Comparison of ENCODE assay signal across 8 cellular contexts in genomic region chr10:75395171-75395954, GRCh38. TPM values are rescaled to one million over a fixed set of nuclear protein-coding genes. Genes with fewer than 3 reads are reported as not detected.
A peak's percentile ranks its signal among the peaks of the same experiment; 100 is the strongest.
DNase-seq lines count a peak whose midpoint lies in the region; ATAC-seq, FAIRE-seq and TF ChIP-seq lines count a peak whose summit lies in the region.

No MANE protein-coding gene starts in this region.

- H3K9me3 ChIP-seq in HepG2 (ENCODE audit: low read length), result no peaks in the 10 kb centered on the region
- no peaks in the 10 kb centered on the region for H3K9me3 ChIP-seq in thyroid gland

- no peak for TF ChIP-seq POLR2A in HepG2 (IDR thresholded peaks at IDR 0.05; ENCODE audit: insufficient read depth in 1 of 2, low read depth in 2 of 2, low read length in 2 of 2)
- TF ChIP-seq POLR2A in thyroid gland (IDR thresholded peaks at IDR 0.05), result no peak

- POLR2A ChIA-PET in BJ (lab: Charles Lee), result interaction anchor here (0.6 kb wide), 1 partner anchor 292 kb away, joined by 3 read pairs; no protein-coding TSS in a partner anchor
- POLR2A ChIA-PET in HepG2 (lab: Yijun Ruan, JAX), result no interaction called here

- no peak overlapping the region for H3K4me2 ChIP-seq in HepG2 (ENCODE audit: low read depth, low read length)

- TF ChIP-seq CTCF in BJ (IDR thresholded peaks at IDR 0.05; ENCODE audit: insufficient read depth, low read depth, low read length) (peak; percentile 38), HFF-Myc (IDR thresholded peaks at IDR 0.05; ENCODE audit: low read depth, low read length, missing control alignments) (peak; percentile 56), choroid plexus epithelial cell (conservative IDR thresholded peaks at IDR 0.05; ENCODE audit: low read depth, low read length) (peak; percentile 49), HepG2 (CRISPR knock-in tag; IDR thresholded peaks at IDR 0.05) (peak; percentile 17; the same call in 1 of the 2 replicates), thyroid gland (IDR thresholded peaks at IDR 0.05) (peak; percentile 44 to 98 (median 88))

- TF ChIP-seq EP300 in HepG2 (IDR thresholded peaks at IDR 0.05; ENCODE audit: low read depth in 2 of 2, low read length in 2 of 2) (no peak), HepG2 (CRISPR knock-in tag; IDR thresholded peaks at IDR 0.05; ENCODE audit: borderline replicate concordance) (no peak)

- no peak overlapping the region for H2AFZ ChIP-seq in HepG2 (ENCODE audit: low read length)

- H3K4me3 ChIP-seq in BJ (ENCODE audit: low read depth, low read length), result no peak overlapping the region
- H3K4me3 ChIP-seq in HFF-Myc (replicated peaks; ENCODE audit: low read depth, low read length), result no peak overlapping the region
- peak overlapping the region; percentile 46 for H3K4me3 ChIP-seq in choroid plexus epithelial cell (ENCODE audit: low read depth, low read length)
- H3K4me3 ChIP-seq in HepG2 (replicated peaks in 1 of 3; ENCODE audit: insufficient read depth in 1 of 3, low read depth in 2 of 3, low read length in 3 of 3), result no peak overlapping the region
- H3K4me3 ChIP-seq in thyroid gland (replicated peaks in 1 of 3), result peak overlapping the region in 2 of 3 donors; percentile 34 to 63

- BruUV-seq in HepG2 (replicated peaks; lab: Mats Ljungman, UMichigan), result no TSS peak

- CTCF ChIA-PET in BJ (lab: Yijun Ruan, JAX), result interaction anchor here (0.7 to 2.3 kb wide), 7 partner anchors 10 to 641 kb away, joined by 3 to 8 read pairs (median 4); no protein-coding TSS in a partner anchor
- CTCF ChIA-PET in HepG2 (lab: Yijun Ruan, JAX; ENCODE audit: low intra/inter-chr PET ratio, low total read pairs), result no interaction called here

- DNase-seq in BJ (ENCODE audit: low read depth) (no peak), HFF-Myc (ENCODE audit: extremely low read depth, low read depth) (no peak), choroid plexus epithelial cell (ENCODE audit: low read depth) (no peak), HepG2 (ENCODE audit: low spot score) (no peak), thyroid gland (peak; percentile 54 to 55), A172 (ENCODE audit: low spot score) (no peak)

- in situ Hi-C loops in HepG2 (cut with HindIII; ENCODE audit: extremely low pct_ligation_motif_present, low pct_unique_long_range_greater_than_20kb), result loop anchor here (10.0 kb wide), 1 partner anchor 639 kb away; no protein-coding TSS in a partner anchor

- H3K27me3 ChIP-seq in BJ (ENCODE audit: control insufficient read depth, insufficient read depth, low read length), result no peaks in the 10 kb centered on the region
- H3K27me3 ChIP-seq in HepG2 (ENCODE audit: control insufficient read depth in 1 of 2, insufficient read depth in 2 of 2, low read length in 2 of 2), result no peaks in the 10 kb centered on the region; a peak in 1 of 5 replicates
- no peaks in the 10 kb centered on the region for H3K27me3 ChIP-seq in thyroid gland

- ATAC-seq in HepG2, result no peak
- ATAC-seq in activated CD4-positive, CD25-positive, alpha-beta regulatory T cell treated with anti-CD3 and anti-CD28 coated beads, Interleukin-2, amount 50 U/mL, for 24 hours, result no peak
- no peak for ATAC-seq in GM19397 (IDR thresholded peaks at IDR 0.05; ENCODE audit: unreplicated experiment)

- H3K4me1 ChIP-seq in HepG2 (ENCODE audit: insufficient read depth, low read length), result peaks cover 15% of the 10 kb centered on the region
- H3K4me1 ChIP-seq in thyroid gland, result peaks cover 5 to 15% of the 10 kb centered on the region in 2 donors

- WGBS in HepG2 (ENCODE audit: low lambda C conversion rate), result 97% methylated on average over 40 of the region's 64 CpGs
- WGBS in thyroid gland, 2 donors, result 16 to 17% methylated on average over 23 to 42 of the region's 64 CpGs

- peaks cover 21% of the 10 kb centered on the region; the same call in 1 of the 2 replicates for H4K20me1 ChIP-seq in HepG2 (ENCODE audit: insufficient read depth, low read length)

- peaks cover 7% of the 10 kb centered on the region for H3K36me3 ChIP-seq in BJ (ENCODE audit: control insufficient read depth, insufficient read depth, low read length)
- H3K36me3 ChIP-seq in HepG2 (replicated peaks in 1 of 2; ENCODE audit: control insufficient read depth in 1 of 2, insufficient read depth in 2 of 2, low read length in 2 of 2), result peaks cover 5 to 21% of the 10 kb centered on the region in 2 experiments; a peak in 2 of 5 replicates
- H3K36me3 ChIP-seq in thyroid gland, result peaks cover 0 to 14% of the 10 kb centered on the region in 2 donors

- H3K79me2 ChIP-seq in HepG2 (ENCODE audit: insufficient read depth, low read length), result peaks cover 26% of the 10 kb centered on the region

- no peak overlapping the region for H3K9ac ChIP-seq in HepG2 (ENCODE audit: insufficient read depth, low read depth, low read length)

- TF ChIP-seq RAD21 in HepG2 (CRISPR knock-in tag; IDR thresholded peaks at IDR 0.05), result no peak

- FAIRE-seq in HepG2 (lab: Jason Lieb, UNC), result no peak

- H3K27ac ChIP-seq in HepG2 (ENCODE audit: extremely low read length, insufficient read depth, low read length) (no peak overlapping the region), thyroid gland (peak overlapping the region; percentile 72 to 88 (median 75))

- intact Hi-C loops in HepG2 (cut with micrococcal nuclease; ENCODE audit: unreplicated experiment), result no loop called here
- intact Hi-C loops in thyroid gland (cut with DNase I), result loop anchor here (5.0 to 10.0 kb wide), 2 partner anchors 642 to 1149 kb away; no protein-coding TSS in a partner anchor

TF ChIP-seq in HepG2, 621 proteins besides CTCF, POLR2A, EP300 and RAD21 (continues in another document):
- no peak for TF ChIP-seq FOSL1 (CRISPR knock-in tag; IDR thresholded peaks at IDR 0.05; ENCODE audit: borderline replicate concordance)

RNA-seq across cellular contexts. Expression of gene ZNF503, which starts 6.2 kb away (rescaled TPM):
- polyA plus RNA-seq in BJ (2011; rRNA removed) (0.45 and 0.51 TPM in 2 replicates), HepG2 (2011; rRNA removed) (2.7 and 4.0 TPM in 2 replicates)
- polyA minus RNA-seq in BJ (2011; rRNA and poly(A)+ RNA removed), result 0.33 and 0.62 TPM in 2 replicates
- total RNA-seq in HepG2 (2016; rRNA removed; fragmentation: Illumina TruSeq; extraction: Trizol) (5.8 and 8.3 TPM in 2 replicates), thyroid gland (10 to 100 TPM in 3 of 4 donors, 1 to 10 TPM in 1; 8.2 to 17.1 (median 10.9) TPM)
- 1.8 and 1.9 TPM in 2 replicates for total RNA-seq in HepG2 (2016; cell fraction: cytosol; rRNA removed; fragmentation: Illumina TruSeq; extraction: Trizol; ENCODE audit: low read depth)
- 5.6 and 8.5 TPM in 2 replicates for total RNA-seq in HepG2 (2016; cell fraction: insoluble cytoplasmic fraction; rRNA removed; fragmentation: Illumina TruSeq; extraction: Trizol)
- total RNA-seq in HepG2 (2016; cell fraction: membrane; rRNA removed; fragmentation: Illumina TruSeq; extraction: Trizol), result 6.0 and 6.3 TPM in 2 replicates
- 8.7 TPM in 2 replicates for total RNA-seq in HepG2 (2016; cell fraction: nucleus; rRNA removed; fragmentation: Illumina TruSeq; extraction: Trizol)
- polyA plus RNA-seq in HepG2 (2011; cell fraction: cytosol; rRNA removed), result 2.4 and 4.0 TPM in 2 replicates
- 15.1 and 19.3 TPM in 2 replicates for polyA plus RNA-seq in HepG2 (2011; cell fraction: nucleus; rRNA removed)
- polyA plus RNA-seq in HepG2 (2012), result 9.8 and 13.3 TPM in 2 replicates
- 1.3 and 1.4 TPM in 2 replicates for polyA plus RNA-seq in HepG2 (2016; cell fraction: cytosol; fragmentation: Illumina TruSeq; extraction: Trizol; ENCODE audit: low read depth)
- polyA plus RNA-seq in HepG2 (2016; cell fraction: insoluble cytoplasmic fraction; fragmentation: Illumina TruSeq; extraction: Trizol; ENCODE audit: low read depth), result 13.9 and 16.9 TPM in 2 replicates
- polyA plus RNA-seq in HepG2 (2016; cell fraction: membrane; fragmentation: Illumina TruSeq; extraction: Trizol; ENCODE audit: low read depth), result 4.1 and 4.2 TPM in 2 replicates
- 25.1 and 25.7 TPM in 2 replicates for polyA plus RNA-seq in HepG2 (2016; cell fraction: nucleus; fragmentation: Illumina TruSeq; extraction: Trizol; ENCODE audit: insufficient read depth, low read depth)
- polyA minus RNA-seq in HepG2 (2011; rRNA and poly(A)+ RNA removed; ENCODE audit: low replicate concordance), result 1.0 and 15.3 TPM in 2 replicates
- 10.1 and 11.8 TPM in 2 replicates for polyA minus RNA-seq in HepG2 (2011; cell fraction: cytosol; rRNA and poly(A)+ RNA removed)
- 7.0 and 10.7 TPM in 2 replicates for polyA minus RNA-seq in HepG2 (2011; cell fraction: nucleus; rRNA and poly(A)+ RNA removed)
- 8.8 and 10.6 TPM in 2 replicates for total RNA-seq in A172 (2014; rRNA removed; shearing (Covaris generic))

RNA-seq across cellular contexts. Expression of gene LRMDA, which starts 36.1 kb away (rescaled TPM):
- polyA plus RNA-seq in BJ (2011; rRNA removed), result 0.12 TPM in 1 of 2 replicates, not detected in the other
- 0.05 and 0.47 TPM in 2 replicates for polyA minus RNA-seq in BJ (2011; rRNA and poly(A)+ RNA removed)
- 19.3 and 22.0 TPM in 2 replicates for total RNA-seq in HepG2 (2016; rRNA removed; fragmentation: Illumina TruSeq; extraction: Trizol)
- 70.4 and 78.7 TPM in 2 replicates for total RNA-seq in HepG2 (2016; cell fraction: cytosol; rRNA removed; fragmentation: Illumina TruSeq; extraction: Trizol; ENCODE audit: low read depth)
- total RNA-seq in HepG2 (2016; cell fraction: insoluble cytoplasmic fraction; rRNA removed; fragmentation: Illumina TruSeq; extraction: Trizol), result 20.0 and 23.4 TPM in 2 replicates
- total RNA-seq in HepG2 (2016; cell fraction: membrane; rRNA removed; fragmentation: Illumina TruSeq; extraction: Trizol), result 36.7 and 40.7 TPM in 2 replicates
- total RNA-seq in HepG2 (2016; cell fraction: nucleus; rRNA removed; fragmentation: Illumina TruSeq; extraction: Trizol), result 27.3 and 38.1 TPM in 2 replicates
- 13.4 and 17.7 TPM in 2 replicates for polyA plus RNA-seq in HepG2 (2011; rRNA removed)
- 18.1 and 21.4 TPM in 2 replicates for polyA plus RNA-seq in HepG2 (2011; cell fraction: cytosol; rRNA removed)
- polyA plus RNA-seq in HepG2 (2011; cell fraction: nucleus; rRNA removed), result 10.7 and 11.9 TPM in 2 replicates
- polyA plus RNA-seq in HepG2 (2012), result 14.6 and 23.3 TPM in 2 replicates
- polyA plus RNA-seq in HepG2 (2016; cell fraction: cytosol; fragmentation: Illumina TruSeq; extraction: Trizol; ENCODE audit: low read depth), result 51.8 and 58.1 TPM in 2 replicates
- 25.9 and 29.7 TPM in 2 replicates for polyA plus RNA-seq in HepG2 (2016; cell fraction: insoluble cytoplasmic fraction; fragmentation: Illumina TruSeq; extraction: Trizol; ENCODE audit: low read depth)
- 28.6 and 35.5 TPM in 2 replicates for polyA plus RNA-seq in HepG2 (2016; cell fraction: membrane; fragmentation: Illumina TruSeq; extraction: Trizol; ENCODE audit: low read depth)
- 9.9 and 22.8 TPM in 2 replicates for polyA plus RNA-seq in HepG2 (2016; cell fraction: nucleus; fragmentation: Illumina TruSeq; extraction: Trizol; ENCODE audit: insufficient read depth, low read depth)
- polyA minus RNA-seq in HepG2 (2011; rRNA and poly(A)+ RNA removed; ENCODE audit: low replicate concordance), result 4.1 and 25.5 TPM in 2 replicates
- polyA minus RNA-seq in HepG2 (2011; cell fraction: cytosol; rRNA and poly(A)+ RNA removed), result 5.1 and 7.5 TPM in 2 replicates
- polyA minus RNA-seq in HepG2 (2011; cell fraction: nucleus; rRNA and poly(A)+ RNA removed), result 58.6 and 83.8 TPM in 2 replicates
- total RNA-seq in thyroid gland, result 10 to 100 TPM; 16.5 to 31.7 (median 23.2) TPM
- 0.07 TPM in 1 of 2 replicates, not detected in the other for total RNA-seq in A172 (2014; rRNA removed; shearing (Covaris generic))

Comparison
In these comparisons a context has a peak if more than half of its experiments do, and no peak if none do; other contexts are left out.
1. DNase-seq: peak in thyroid gland (2 of 2); none in BJ (single experiment), HFF-Myc (single experiment), choroid plexus epithelial cell (single experiment), HepG2 (single experiment) and A172 (single experiment).
2. H3K4me3 ChIP-seq: peak in choroid plexus epithelial cell (single experiment) and thyroid gland (2 of 3); none in BJ (single experiment), HFF-Myc (single experiment) and HepG2 (0 of 3).
3. CTCF ChIP-seq: peak in every context shown above with its lines; median percentile 88 in thyroid gland; 56 in HFF-Myc; 49 in choroid plexus epithelial cell; 38 in BJ; 17 in HepG2.
4. RNA of gene LRMDA, which starts 36.1 kb away (total RNA-seq): 16.5 to 31.7 TPM in thyroid gland and 19.3 to 78.7 TPM in HepG2; 0.07 TPM in A172; every median in the first group is over 10 times any median in the second.